ENCODE assay signal across 20 cellular contexts in genomic region chr7:135317676-135318326, GRCh38.
A peak's percentile ranks its signal among the peaks of the same experiment; 100 is the strongest.
DNase-seq lines count a peak whose midpoint lies in the region; ATAC-seq and TF ChIP-seq lines count a peak whose summit lies in the region.
"Had no signal": no experiment of that assay in that cellular context is flagged by ENCODE, and none has a peak within 500 bp of the region (broad histone marks: within the 10 kb centered on the region; RNA-seq: fewer than 3 reads in every experiment).

No MANE protein-coding gene starts in this region.

- POLR2A ChIA-PET in MCF 10A (lab: Yijun Ruan, JAX), result interaction anchor here (0.5 to 1.2 kb wide), 8 partner anchors 18 to 672 kb away, joined by 3 to 7 read pairs (median 4); partner anchors contain the start of gene BPGM

- H3K4me3 Mint-ChIP-seq in MCF 10A (ENCODE audit: unreplicated experiment), result no peak overlapping the region
- H3K4me3 Mint-ChIP-seq: activated CD4-positive, alpha-beta T cell treated with anti-CD3 and anti-CD28 coated beads for 36 hours; activated naive CD4-positive, alpha-beta T cell treated with anti-CD3 and anti-CD28 coated beads, Interleukin-2, amount 50 U/mL, for 24 hours; central memory CD8-positive, alpha-beta T cell had no signal

- H3K36me3 ChIP-seq in breast epithelium, result no peaks in the 10 kb centered on the region
- H3K36me3 ChIP-seq in muscle layer of duodenum (ENCODE audit: control insufficient read depth in 1 of 2, insufficient read depth in 2 of 2, low read length in 2 of 2), result no peaks in the 10 kb centered on the region
- no peaks in the 10 kb centered on the region for H3K36me3 ChIP-seq in aorta (ENCODE audit: control insufficient read depth in 1 of 2, insufficient read depth in 2 of 2, low read length in 1 of 2)
- H3K36me3 ChIP-seq: BLaER1 treated with 17β-estradiol and CSF1 and Interleukin-3, amounts not matched to agents 10 nM and 100 nM had no signal

- ATAC-seq in foreskin keratinocyte, result peak; percentile 77
- ATAC-seq in aorta (ENCODE audit: low FRiP score), result peak; percentile 36
- no peak for ATAC-seq in HG02763 (IDR thresholded peaks at IDR 0.05; ENCODE audit: unreplicated experiment)
- ATAC-seq: activated CD4-positive, alpha-beta T cell treated with anti-CD3 and anti-CD28 coated beads for 36 hours had no signal

- H3K27ac Mint-ChIP-seq in MCF 10A (ENCODE audit: low read depth, unreplicated experiment), result no peak overlapping the region
- H3K27ac Mint-ChIP-seq: activated CD4-positive, alpha-beta T cell treated with anti-CD3 and anti-CD28 coated beads for 36 hours; activated naive CD4-positive, alpha-beta T cell treated with anti-CD3 and anti-CD28 coated beads, Interleukin-2, amount 50 U/mL, for 24 hours had no signal

- H3K9me3 ChIP-seq in breast epithelium, result no peaks in the 10 kb centered on the region
- H3K9me3 ChIP-seq in muscle layer of duodenum (ENCODE audit: control insufficient read depth in 1 of 2, low read length in 2 of 2), result no peaks in the 10 kb centered on the region
- H3K9me3 ChIP-seq in aorta (ENCODE audit: control insufficient read depth, low read length), result no peaks in the 10 kb centered on the region
- H3K9me3 ChIP-seq: BLaER1 treated with 17β-estradiol and CSF1 and Interleukin-3, amounts not matched to agents 10 nM and 100 nM had no signal

- no peak for TF ChIP-seq POLR2A in breast epithelium (IDR thresholded peaks at IDR 0.05)

- no peaks in the 10 kb centered on the region for H3K9me3 Mint-ChIP-seq in MCF 10A (ENCODE audit: unreplicated experiment)
- H3K9me3 Mint-ChIP-seq: activated naive CD4-positive, alpha-beta T cell treated with anti-CD3 and anti-CD28 coated beads, Interleukin-2, amount 50 U/mL, for 24 hours; central memory CD8-positive, alpha-beta T cell had no signal

- BruUV-seq in MCF 10A (replicated peaks; lab: Mats Ljungman, UMichigan), result no TSS peak

- peaks cover 14% of the 10 kb centered on the region for H3K4me1 Mint-ChIP-seq in MCF 10A (ENCODE audit: insufficient read depth, unreplicated experiment)
- H3K4me1 Mint-ChIP-seq: activated CD4-positive, alpha-beta T cell treated with anti-CD3 and anti-CD28 coated beads for 36 hours; activated naive CD4-positive, alpha-beta T cell treated with anti-CD3 and anti-CD28 coated beads, Interleukin-2, amount 50 U/mL, for 24 hours; central memory CD8-positive, alpha-beta T cell had no signal

- no peaks in the 10 kb centered on the region for H3K36me3 Mint-ChIP-seq in MCF 10A (ENCODE audit: insufficient read depth, unreplicated experiment)
- H3K36me3 Mint-ChIP-seq: activated naive CD4-positive, alpha-beta T cell treated with anti-CD3 and anti-CD28 coated beads, Interleukin-2, amount 50 U/mL, for 24 hours had no signal

- DNase-seq in MCF 10A (ENCODE audit: unreplicated experiment) (peak; percentile 74), breast epithelium (ENCODE audit: low spot score in 2 of 2) (no peak), foreskin keratinocyte (peak in 1 of 2 donors; percentile 25), aorta (peak in 1 of 2 donors; percentile 56), DMS114 treated with DMSO at 0.1 percent for 48 hours (lab: John Stamatoyannopoulos, UW; ENCODE audit: unreplicated experiment) (no peak), NCI-H1048 (lab: John Stamatoyannopoulos, UW) (no peak)
- DNase-seq: activated CD4-positive, alpha-beta T cell treated with anti-CD3 and anti-CD28 coated beads for 36 hours; DMS153; islet precursor cell; NCI-H1694 treated with DMSO at 0.1 percent for 48 hours; NCI-H524; substantia nigra; T1000 had no signal

- intact Hi-C loops in MCF 10A (cut with micrococcal nuclease) (no loop called here), breast epithelium (cut with DNase I; ENCODE audit: low total_unique reads) (no loop called here), aorta (cut with DNase I) (no loop called here)

- H3K27me3 Mint-ChIP-seq in MCF 10A (ENCODE audit: insufficient read depth, unreplicated experiment), result no peaks in the 10 kb centered on the region
- H3K27me3 Mint-ChIP-seq: activated CD4-positive, alpha-beta T cell treated with anti-CD3 and anti-CD28 coated beads for 36 hours; activated naive CD4-positive, alpha-beta T cell treated with anti-CD3 and anti-CD28 coated beads, Interleukin-2, amount 50 U/mL, for 24 hours had no signal

- CTCF ChIA-PET in MCF 10A (lab: Yijun Ruan, JAX), result interaction anchor here (0.6 to 2.9 kb wide), 8 partner anchors 13 to 1875 kb away, joined by 3 to 24 read pairs (median 4); no protein-coding TSS in a partner anchor

- H3K4me3 ChIP-seq in breast epithelium (peak overlapping the region in 1 of 3 donors; percentile 3), muscle layer of duodenum (ENCODE audit: low read depth in 1 of 2, low read length in 2 of 2) (peak overlapping the region in 1 of 2 donors; percentile 21), aorta (ENCODE audit: low read length in 2 of 2) (no peak overlapping the region)
- H3K4me3 ChIP-seq: BLaER1 treated with 17β-estradiol and CSF1 and Interleukin-3, amounts not matched to agents 10 nM and 100 nM; SK-N-MC had no signal

- H3K27me3 ChIP-seq in breast epithelium (no peaks in the 10 kb centered on the region), foreskin keratinocyte (no peaks in the 10 kb centered on the region), muscle layer of duodenum (ENCODE audit: low read depth, low read length) (no peaks in the 10 kb centered on the region), aorta (ENCODE audit: control insufficient read depth in 1 of 2, insufficient read depth in 2 of 2, low read length in 1 of 2) (no peaks in the 10 kb centered on the region)
- H3K27me3 ChIP-seq: BLaER1 treated with 17β-estradiol and CSF1 and Interleukin-3, amounts not matched to agents 10 nM and 100 nM had no signal

- TF ChIP-seq CTCF in MCF 10A (IDR thresholded peaks at IDR 0.05; ENCODE audit: unreplicated experiment) (no peak), breast epithelium (IDR thresholded peaks at IDR 0.05) (no peak), foreskin keratinocyte (conservative IDR thresholded peaks at IDR 0.05) (no peak)

- H3K4me1 ChIP-seq in breast epithelium (peaks cover 0 to 6% of the 10 kb centered on the region in 2 donors), foreskin keratinocyte (peaks cover 5% of the 10 kb centered on the region), muscle layer of duodenum (ENCODE audit: control insufficient read depth in 1 of 2, insufficient read depth in 2 of 2, low read length in 2 of 2) (peaks cover 8 to 18% of the 10 kb centered on the region in 2 donors), aorta (ENCODE audit: control insufficient read depth in 1 of 2, insufficient read depth in 2 of 2, low read length in 2 of 2) (no peaks in the 10 kb centered on the region)

- H3K27ac ChIP-seq in breast epithelium (no peak overlapping the region), foreskin keratinocyte (peak overlapping the region; percentile 71), muscle layer of duodenum (ENCODE audit: low read length) (peak overlapping the region; percentile 31), aorta (ENCODE audit: low read depth in 1 of 2, low read length in 2 of 2) (no peak overlapping the region)
- H3K27ac ChIP-seq: 22Rv1; BLaER1 treated with 17β-estradiol and CSF1 and Interleukin-3, amounts not matched to agents 10 nM and 100 nM; SK-N-MC had no signal

- WGBS in aorta, 2 donors, result 84 to 86% methylated on average over 10 of the region's 10 CpGs

Comparison
In these comparisons a context has a peak if more than half of its experiments do, and no peak if none do; other contexts are left out.
1. H3K27ac ChIP-seq: peak in foreskin keratinocyte (single experiment) and muscle layer of duodenum (single experiment); none in breast epithelium (0 of 2) and aorta (0 of 2).